ENCODE assay signal across 14 cellular contexts in genomic region chr1:31712041-31712440, GRCh38. TPM values are rescaled to one million over a fixed set of nuclear protein-coding genes. Genes with fewer than 3 reads are reported as not detected.
A peak's percentile ranks its signal among the peaks of the same experiment; 100 is the strongest.
DNase-seq lines count a peak whose midpoint lies in the region; ATAC-seq and TF ChIP-seq lines count a peak whose summit lies in the region.
"Had no signal": no experiment of that assay in that cellular context is flagged by ENCODE, and none has a peak within 500 bp of the region (broad histone marks: within the 10 kb centered on the region; RNA-seq: fewer than 3 reads in every experiment).

No MANE protein-coding gene starts in this region.

- H3K4me3 ChIP-seq in SK-N-MC, result peak overlapping the region; percentile 61
- H3K4me3 ChIP-seq in fibroblast of pulmonary artery (replicated peaks; ENCODE audit: low read depth, low read length), result no peak overlapping the region
- H3K4me3 ChIP-seq in sigmoid colon, result no peak overlapping the region
- H3K4me3 ChIP-seq: BLaER1, lower lobe of right lung, tibial nerve had no signal

- no peak for TF ChIP-seq POLR2A in sigmoid colon (IDR thresholded peaks at IDR 0.05)

- 46 to 60% methylated on average over 4 of the region's 4 CpGs for WGBS in sigmoid colon, 2 donors

- peaks cover 0 to 56% (median 47%) of the 10 kb centered on the region in 4 donors for H3K4me1 ChIP-seq in sigmoid colon

- DNase-seq in EL (peak; percentile 44), SK-N-MC (ENCODE audit: low read depth, low spot score) (no peak), fibroblast of pulmonary artery (ENCODE audit: low read depth) (peak; percentile 35), sigmoid colon (no peak), SK-N-DZ (ENCODE audit: low spot score) (no peak), cerebellar cortex (ENCODE audit: low spot score) (no peak)
- DNase-seq in stimulated activated effector memory CD8-positive, alpha-beta T cell treated with anti-CD3 and anti-CD28 coated beads, Interleukin-12 subunit alpha, Interleukin-12 subunit beta, amount 100 ng/mL, for 72 hours (ENCODE audit: low spot score in 2 of 2), result no peak
- DNase-seq: activated CD4-positive, CD25-positive, alpha-beta regulatory T cell treated with anti-CD3 and anti-CD28 coated beads, Interleukin-2, amount 50 U/mL, for 72 hours; caudate nucleus; lower lobe of right lung had no signal

- peak overlapping the region; percentile 81 for H3K27ac ChIP-seq in SK-N-MC
- H3K27ac ChIP-seq in sigmoid colon, result peak overlapping the region; percentile 87 to 98 (median 96)
- H3K27ac ChIP-seq: BLaER1, lower lobe of right lung had no signal

- H3K4me1 Mint-ChIP-seq in stimulated activated effector memory CD8-positive, alpha-beta T cell treated with anti-CD3 and anti-CD28 coated beads, Interleukin-12 subunit alpha, Interleukin-12 subunit beta, amount 100 ng/mL, for 72 hours, result peaks cover 41% of the 10 kb centered on the region

- intact Hi-C loops in sigmoid colon (cut with DNase I), result no loop called here

- H3K9me3 Mint-ChIP-seq in stimulated activated effector memory CD8-positive, alpha-beta T cell treated with anti-CD3 and anti-CD28 coated beads, Interleukin-12 subunit alpha, Interleukin-12 subunit beta, amount 100 ng/mL, for 72 hours, result no peaks in the 10 kb centered on the region

- H3K36me3 ChIP-seq in SK-N-MC (ENCODE audit: insufficient read depth, low read length) (no peaks in the 10 kb centered on the region), sigmoid colon (no peaks in the 10 kb centered on the region)
- H3K36me3 ChIP-seq: BLaER1, lower lobe of right lung, tibial nerve had no signal

- ATAC-seq in GM19023 (IDR thresholded peaks at IDR 0.05; ENCODE audit: unreplicated experiment), result no peak
- no peak for ATAC-seq in stimulated activated effector memory CD8-positive, alpha-beta T cell treated with anti-CD3 and anti-CD28 coated beads, Interleukin-12 subunit alpha, Interleukin-12 subunit beta, amount 100 ng/mL, for 72 hours
- ATAC-seq: lower lobe of right lung had no signal

- no peak overlapping the region for H3K4me3 Mint-ChIP-seq in stimulated activated effector memory CD8-positive, alpha-beta T cell treated with anti-CD3 and anti-CD28 coated beads, Interleukin-12 subunit alpha, Interleukin-12 subunit beta, amount 100 ng/mL, for 72 hours

- H3K36me3 Mint-ChIP-seq in stimulated activated effector memory CD8-positive, alpha-beta T cell treated with anti-CD3 and anti-CD28 coated beads, Interleukin-12 subunit alpha, Interleukin-12 subunit beta, amount 100 ng/mL, for 72 hours, result no peaks in the 10 kb centered on the region

- no peak for TF ChIP-seq EP300 in sigmoid colon (IDR thresholded peaks at IDR 0.05)

- TF ChIP-seq CTCF in fibroblast of pulmonary artery (IDR thresholded peaks at IDR 0.05; ENCODE audit: low read length, missing control alignments) (no peak), sigmoid colon (IDR thresholded peaks at IDR 0.05) (no peak)

- no peak overlapping the region for H3K27ac Mint-ChIP-seq in stimulated activated effector memory CD8-positive, alpha-beta T cell treated with anti-CD3 and anti-CD28 coated beads, Interleukin-12 subunit alpha, Interleukin-12 subunit beta, amount 100 ng/mL, for 72 hours
- H3K27ac Mint-ChIP-seq: progenitor cell of endocrine pancreas had no signal

- peak overlapping the region; percentile 55 for H3K9ac ChIP-seq in SK-N-MC (ENCODE audit: insufficient read length)
- H3K9ac ChIP-seq: BLaER1 had no signal

- no peaks in the 10 kb centered on the region for H3K27me3 ChIP-seq in sigmoid colon
- H3K27me3 ChIP-seq: tibial nerve had no signal

- H3K9me3 ChIP-seq in SK-N-MC (ENCODE audit: low read depth, low read length) (no peaks in the 10 kb centered on the region), sigmoid colon (no peaks in the 10 kb centered on the region)
- H3K9me3 ChIP-seq: BLaER1, lower lobe of right lung, tibial nerve had no signal

RNA-seq across cellular contexts. Expression of gene COL16A1, which starts 8.2 kb away (rescaled TPM):
- total RNA-seq in sigmoid colon, result 100 to 1,000 TPM in 2 of 4 donors, 10 to 100 TPM in 2; 43.1 to 271 (median 98.8) TPM
- polyA plus RNA-seq in sigmoid colon, result 10 to 100 TPM in 1 of 3 donors, 1 to 10 TPM in 2; 4.6 to 23.4 (median 4.8) TPM
- 3.5 and 5.8 TPM in 2 replicates for polyA plus RNA-seq in SK-N-DZ (2014; cell fraction: cytosol; rRNA removed)
- polyA plus RNA-seq in SK-N-DZ (2014; cell fraction: nucleus; rRNA removed), result 70.8 and 89.0 TPM in 2 replicates

RNA-seq across cellular contexts. Expression of gene ADGRB2, which starts 52.1 kb away (rescaled TPM):
- total RNA-seq in sigmoid colon, result 1 to 10 TPM; 1.4 to 3.9 (median 1.5) TPM
- 1 to 10 TPM in 1 of 3 donors, not detected in 2; 1.3 TPM for polyA plus RNA-seq in sigmoid colon
- 4.5 and 6.9 TPM in 2 replicates for polyA plus RNA-seq in SK-N-DZ (2014; cell fraction: cytosol; rRNA removed)
- 15.5 and 24.3 TPM in 2 replicates for polyA plus RNA-seq in SK-N-DZ (2014; cell fraction: nucleus; rRNA removed)

Comparison
In these comparisons a context has a peak if more than half of its experiments do, and no peak if none do; other contexts are left out.
1. DNase-seq: peak in EL (single experiment) and fibroblast of pulmonary artery (single experiment); none in SK-N-MC (single experiment), sigmoid colon (single experiment), SK-N-DZ (single experiment), cerebellar cortex (single experiment) and stimulated activated effector memory CD8-positive, alpha-beta T cell treated with anti-CD3 and anti-CD28 coated beads, Interleukin-12 subunit alpha, Interleukin-12 subunit beta, amount 100 ng/mL, for 72 hours (0 of 2).